9 cellular contexts compared by ENCODE assay signal in the genomic region with DNA sequence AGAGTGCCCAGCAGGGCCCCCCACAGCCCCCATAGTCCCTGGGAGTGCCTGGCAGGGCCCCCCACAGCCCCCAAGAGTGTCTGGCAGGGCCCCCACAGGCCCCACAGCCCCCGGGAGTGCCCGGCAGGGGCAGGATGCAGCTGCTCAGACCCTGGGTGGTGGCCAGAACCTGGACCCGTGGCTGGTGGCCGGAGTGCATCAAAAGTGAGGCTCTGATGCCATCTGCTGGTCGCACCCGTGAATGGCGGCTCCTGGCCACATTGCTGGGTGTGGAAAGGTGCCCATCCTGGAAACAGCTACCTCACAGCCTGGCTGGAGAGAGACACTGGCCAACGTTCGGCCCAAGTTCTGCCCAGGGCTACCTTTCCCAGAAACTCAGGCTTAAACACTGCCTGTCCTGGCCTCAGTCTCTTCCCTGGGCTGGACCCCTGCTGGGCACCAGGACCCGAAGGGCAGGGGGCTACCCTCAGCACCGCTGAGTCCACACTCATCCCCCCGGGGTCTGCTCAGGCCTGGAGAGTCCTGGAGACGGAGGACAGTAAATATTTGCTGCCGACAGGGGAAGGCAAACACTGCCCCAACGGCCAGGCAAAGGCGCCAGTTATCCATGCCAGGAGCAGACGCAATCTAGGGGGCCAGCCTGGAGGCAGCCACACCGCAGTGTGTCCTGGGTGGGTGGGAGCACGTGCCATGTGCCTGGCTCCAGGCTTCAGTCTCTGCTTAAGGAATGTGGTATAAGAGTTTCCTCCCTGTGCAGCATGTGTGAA. TPM values are rescaled to one million over a fixed set of nuclear protein-coding genes. Genes with fewer than 3 reads are reported as not detected.
DNase-seq lines count a peak whose midpoint lies in the region; ATAC-seq and TF ChIP-seq lines count a peak whose summit lies in the region.
"Had no signal": no experiment of that assay in that cellular context is flagged by ENCODE, and none has a peak within 500 bp of the region (broad histone marks: within the 10 kb centered on the region; RNA-seq: fewer than 3 reads in every experiment).

No MANE protein-coding gene starts in this region.

- H3K4me3 ChIP-seq in HFF-Myc (replicated peaks; ENCODE audit: low read depth, low read length) (no peak overlapping the region), sigmoid colon (no peak overlapping the region)

- peak; percentile 25 to 56 (median 40) for DNase-seq in CD4-positive, alpha-beta T cell
- DNase-seq in HFF-Myc (ENCODE audit: extremely low read depth, low read depth), result no peak
- DNase-seq in SKM-1 (lab: John Stamatoyannopoulos, UW; ENCODE audit: unreplicated experiment), result peak; percentile 42
- peak; percentile 41 for DNase-seq in amniotic stem cell (lab: John Stamatoyannopoulos, UW)
- peak; percentile 71 for DNase-seq in left cardiac atrium
- no peak for DNase-seq in sigmoid colon
- no peak for DNase-seq in NCI-H128 (lab: John Stamatoyannopoulos, UW; ENCODE audit: unreplicated experiment)

- H3K4me3 Mint-ChIP-seq in CD4-positive, alpha-beta T cell, result no peak overlapping the region
- H3K4me3 Mint-ChIP-seq: IgD-negative memory B cell had no signal

- peaks cover 0 to 4% (median 3%) of the 10 kb centered on the region in 4 donors for H3K4me1 ChIP-seq in sigmoid colon

- H3K4me1 Mint-ChIP-seq in CD4-positive, alpha-beta T cell (ENCODE audit: low read depth), result peaks cover 6% of the 10 kb centered on the region

- POLR2A ChIA-PET in CD4-positive, alpha-beta T cell (lab: Charles Lee), result no interaction called here

- CTCF ChIA-PET in CD4-positive, alpha-beta T cell (lab: Charles Lee), result interaction anchor here (0.7 kb wide), 1 partner anchor 42 kb away, joined by 3 read pairs; no protein-coding TSS in a partner anchor

- no peak overlapping the region for H3K27ac Mint-ChIP-seq in CD4-positive, alpha-beta T cell
- H3K27ac Mint-ChIP-seq: IgD-negative memory B cell had no signal

- peaks cover 5% of the 10 kb centered on the region for H3K27me3 Mint-ChIP-seq in CD4-positive, alpha-beta T cell
- H3K27me3 Mint-ChIP-seq: IgD-negative memory B cell had no signal

- intact Hi-C loops in CD4-positive, alpha-beta T cell (cut with DNase I, micrococcal nuclease), result no loop called here
- intact Hi-C loops in left cardiac atrium (cut with DNase I) (loop anchor here in 1 of 2 donors (10.0 kb wide), 1 partner anchor 272 kb away; no protein-coding TSS in a partner anchor), sigmoid colon (cut with DNase I) (no loop called here)

- no peaks in the 10 kb centered on the region for H3K27me3 ChIP-seq in CD4-positive, alpha-beta T cell (ENCODE audit: control insufficient read depth, insufficient read depth, low read length)
- peaks cover 0 to 25% (median 23%) of the 10 kb centered on the region in 3 donors for H3K27me3 ChIP-seq in sigmoid colon

- H3K9me3 Mint-ChIP-seq in CD4-positive, alpha-beta T cell, result no peaks in the 10 kb centered on the region
- H3K9me3 Mint-ChIP-seq: IgD-negative memory B cell had no signal

- H3K36me3 Mint-ChIP-seq in CD4-positive, alpha-beta T cell (ENCODE audit: low read depth), result no peaks in the 10 kb centered on the region
- H3K36me3 Mint-ChIP-seq: IgD-negative memory B cell had no signal

- no peak for TF ChIP-seq EP300 in sigmoid colon (IDR thresholded peaks at IDR 0.05)

- no peak overlapping the region for H3K27ac ChIP-seq in CD4-positive, alpha-beta T cell (ENCODE audit: low read depth, low read length)
- no peak overlapping the region for H3K27ac ChIP-seq in sigmoid colon

- no peak for ATAC-seq in CD4-positive, alpha-beta T cell (ENCODE audit: poor library complexity)
- ATAC-seq in left cardiac atrium, result peak; percentile 38 to 55
- ATAC-seq in GM19351 (IDR thresholded peaks at IDR 0.05; ENCODE audit: unreplicated experiment), result no peak

- H3K9me3 ChIP-seq in CD4-positive, alpha-beta T cell (ENCODE audit: control insufficient read depth, low read length), result no peaks in the 10 kb centered on the region
- H3K9me3 ChIP-seq in sigmoid colon, result no peaks in the 10 kb centered on the region

- TF ChIP-seq CTCF in CD4-positive, alpha-beta T cell (IDR thresholded peaks at IDR 0.05), result peak; percentile 63
- peak; percentile 67 for TF ChIP-seq CTCF in HFF-Myc (IDR thresholded peaks at IDR 0.05; ENCODE audit: low read depth, low read length, missing control alignments)
- peak in 3 of 4 experiments; percentile 59 to 61 (median 59) for TF ChIP-seq CTCF in sigmoid colon (IDR thresholded peaks at IDR 0.05)

- no peaks in the 10 kb centered on the region for H3K36me3 ChIP-seq in sigmoid colon

- WGBS in sigmoid colon, 2 donors, result 17 to 34% methylated on average over 19 of the region's 19 CpGs

- TF ChIP-seq POLR2A in sigmoid colon (IDR thresholded peaks at IDR 0.05), result no peak

RNA-seq across cellular contexts. Expression of a gene that starts 4.4 kb away (rescaled TPM):
- not detected for total RNA-seq in CD4-positive, alpha-beta T cell
- total RNA-seq in left cardiac atrium (not detected), sigmoid colon (not detected)
- 10 to 100 TPM in 1 of 3 donors, under 1 TPM in 1, not detected in 1; 0.73 to 51.7 TPM for polyA plus RNA-seq in sigmoid colon
- polyA plus RNA-seq: IgD-negative memory B cell had no signal

RNA-seq across cellular contexts. Expression of a gene that starts 15.0 kb away (rescaled TPM):
- not detected for total RNA-seq in CD4-positive, alpha-beta T cell
- total RNA-seq in left cardiac atrium, result not detected
- total RNA-seq in sigmoid colon, result not detected
- polyA plus RNA-seq in sigmoid colon, result under 1 TPM in 1 of 3 donors, not detected in 2; 0.17 TPM
- polyA plus RNA-seq: IgD-negative memory B cell had no signal

RNA-seq across cellular contexts. Expression of a gene that starts 17.4 kb away (rescaled TPM):
- total RNA-seq in CD4-positive, alpha-beta T cell, result not detected
- total RNA-seq in left cardiac atrium (100 to 1,000 TPM in 1 of 2 donors, 10 to 100 TPM in 1; 94.3 to 114 TPM), sigmoid colon (10 to 100 TPM; 13.9 to 63.1 (median 27.0) TPM)
- 1 to 10 TPM; 1.6 to 7.8 (median 2.4) TPM for polyA plus RNA-seq in sigmoid colon
- polyA plus RNA-seq: IgD-negative memory B cell had no signal

Comparison
In these comparisons a context has a peak if more than half of its experiments do, and no peak if none do; other contexts are left out.
1. ATAC-seq: peak in left cardiac atrium (2 of 2); none in CD4-positive, alpha-beta T cell (single experiment) and GM19351 (single experiment).
2. DNase-seq: peak in CD4-positive, alpha-beta T cell (10 of 10), SKM-1 (single experiment), amniotic stem cell (single experiment) and left cardiac atrium (single experiment); none in HFF-Myc (single experiment), sigmoid colon (single experiment) and NCI-H128 (single experiment).
3. RNA of a gene that starts 17.4 kb away (total RNA-seq): 94.3 to 114 TPM in left cardiac atrium and 13.9 to 63.1 TPM in sigmoid colon; not detected in CD4-positive, alpha-beta T cell; every median in the first group is over 10 times any median in the second.
4. Peak in every context shown above with its lines, with median percentiles within 50 percentile points of each other: CTCF ChIP-seq.